8 cellular contexts compared by ENCODE assay signal in the genomic region with DNA sequence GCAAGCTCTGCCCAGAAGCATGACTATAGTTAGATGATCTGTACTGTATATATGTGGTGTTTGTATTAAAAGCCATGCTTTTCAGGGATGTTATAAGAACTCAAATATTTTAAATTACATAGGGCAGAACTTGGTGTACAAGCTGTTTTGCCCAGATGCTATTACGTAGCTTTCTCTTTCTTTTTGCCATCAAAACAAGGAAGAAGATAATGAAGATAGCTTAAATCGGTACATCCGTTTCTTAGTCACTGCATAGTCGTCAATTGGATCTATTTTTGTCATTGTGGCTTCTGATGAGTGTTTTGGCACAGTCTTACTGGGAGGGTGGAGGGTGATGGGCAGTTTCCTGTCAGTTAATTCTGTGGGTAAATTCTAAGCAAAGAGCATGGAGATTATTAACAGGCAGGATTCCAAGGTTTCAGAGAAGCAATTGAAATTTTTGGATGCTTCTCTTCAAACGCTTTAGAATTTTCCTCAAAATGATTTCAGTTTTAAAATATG.
DNase-seq lines count a peak whose midpoint lies in the region; ATAC-seq lines count a peak whose summit lies in the region.

No MANE protein-coding gene starts in this region.

- H3K9me3 ChIP-seq in SJSA1 (replicated peaks): peaks cover 2% of the 10 kb centered on the region; the same call in 1 of the 2 replicates

- ATAC-seq in GM21367 (IDR thresholded peaks at IDR 0.05; ENCODE audit: unreplicated experiment): peak; percentile 88
- ATAC-seq in left colon: peak; percentile 34

- peaks cover 24% of the 10 kb centered on the region for H3K4me1 ChIP-seq in SJSA1 (replicated peaks)

- H3K27ac ChIP-seq in SJSA1: peak overlapping the region; percentile 87

- no peaks in the 10 kb centered on the region for H3K27me3 ChIP-seq in SJSA1 (replicated peaks)

- intact Hi-C loops in left colon (cut with DNase I, micrococcal nuclease): no loop called here

- H3K4me3 ChIP-seq in SJSA1: peak overlapping the region; percentile 21

- H3K36me3 ChIP-seq in SJSA1: no peaks in the 10 kb centered on the region

- DNase-seq in CMK (ENCODE audit: low read depth) (peak; percentile 40), HS-5 (ENCODE audit: low read depth) (peak; percentile 88), SJSA1 (ENCODE audit: low read depth in 1 of 2, low spot score in 2 of 2) (peak; percentile 58 to 86), amniotic stem cell (lab: John Stamatoyannopoulos, UW) (peak; percentile 63), left colon (peak in 1 of 2 donors; percentile 7), ecto neural progenitor cell (ENCODE audit: low spot score) (no peak)
- peak; percentile 9 for DNase-seq in stimulated activated CD8-positive, alpha-beta memory T cell treated with anti-CD3 and anti-CD28 coated beads, Interleukin-15, amount 100 ng/mL, for 1 hour (ENCODE audit: low read depth)
